In the genomic region with DNA sequence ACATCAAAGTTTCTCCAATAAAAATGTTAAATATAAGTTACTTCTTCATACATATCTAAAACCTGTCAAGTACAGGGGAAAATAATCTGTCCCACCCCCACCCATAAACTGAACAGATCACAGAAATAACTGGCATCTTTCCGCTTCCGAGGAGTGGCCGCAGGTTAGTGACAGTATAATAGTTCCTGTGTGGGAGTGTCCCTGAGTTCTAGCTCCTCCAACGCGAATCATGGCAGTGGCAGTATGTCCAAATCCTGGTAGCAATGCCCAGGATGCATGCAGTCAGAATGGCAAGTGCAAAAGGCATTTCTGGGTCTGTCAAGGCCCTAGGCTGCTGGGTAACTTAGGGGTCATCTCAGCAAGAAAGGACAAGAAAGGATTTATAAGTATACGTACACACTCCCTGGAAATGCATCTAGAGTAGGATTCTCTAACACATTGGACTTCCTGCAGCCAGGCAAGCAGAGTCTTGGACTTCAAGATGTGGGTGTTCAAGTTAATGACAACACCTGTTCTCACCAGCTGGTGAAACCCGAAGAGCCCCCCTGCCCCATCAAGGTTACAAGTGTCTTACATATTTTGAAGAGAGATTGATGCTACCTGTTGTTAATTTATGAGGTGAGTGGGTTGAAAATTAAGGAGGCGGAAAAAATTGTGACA, we compare ENCODE assay signal across 1 cellular context.
TF ChIP-seq lines count a peak whose summit lies in the region.

No MANE protein-coding gene starts in this region.

TF ChIP-seq in A549, 52 proteins besides CTCF, POLR2A, EP300 and RAD21 (continued from another document):
- TF ChIP-seq, protein P1, sequence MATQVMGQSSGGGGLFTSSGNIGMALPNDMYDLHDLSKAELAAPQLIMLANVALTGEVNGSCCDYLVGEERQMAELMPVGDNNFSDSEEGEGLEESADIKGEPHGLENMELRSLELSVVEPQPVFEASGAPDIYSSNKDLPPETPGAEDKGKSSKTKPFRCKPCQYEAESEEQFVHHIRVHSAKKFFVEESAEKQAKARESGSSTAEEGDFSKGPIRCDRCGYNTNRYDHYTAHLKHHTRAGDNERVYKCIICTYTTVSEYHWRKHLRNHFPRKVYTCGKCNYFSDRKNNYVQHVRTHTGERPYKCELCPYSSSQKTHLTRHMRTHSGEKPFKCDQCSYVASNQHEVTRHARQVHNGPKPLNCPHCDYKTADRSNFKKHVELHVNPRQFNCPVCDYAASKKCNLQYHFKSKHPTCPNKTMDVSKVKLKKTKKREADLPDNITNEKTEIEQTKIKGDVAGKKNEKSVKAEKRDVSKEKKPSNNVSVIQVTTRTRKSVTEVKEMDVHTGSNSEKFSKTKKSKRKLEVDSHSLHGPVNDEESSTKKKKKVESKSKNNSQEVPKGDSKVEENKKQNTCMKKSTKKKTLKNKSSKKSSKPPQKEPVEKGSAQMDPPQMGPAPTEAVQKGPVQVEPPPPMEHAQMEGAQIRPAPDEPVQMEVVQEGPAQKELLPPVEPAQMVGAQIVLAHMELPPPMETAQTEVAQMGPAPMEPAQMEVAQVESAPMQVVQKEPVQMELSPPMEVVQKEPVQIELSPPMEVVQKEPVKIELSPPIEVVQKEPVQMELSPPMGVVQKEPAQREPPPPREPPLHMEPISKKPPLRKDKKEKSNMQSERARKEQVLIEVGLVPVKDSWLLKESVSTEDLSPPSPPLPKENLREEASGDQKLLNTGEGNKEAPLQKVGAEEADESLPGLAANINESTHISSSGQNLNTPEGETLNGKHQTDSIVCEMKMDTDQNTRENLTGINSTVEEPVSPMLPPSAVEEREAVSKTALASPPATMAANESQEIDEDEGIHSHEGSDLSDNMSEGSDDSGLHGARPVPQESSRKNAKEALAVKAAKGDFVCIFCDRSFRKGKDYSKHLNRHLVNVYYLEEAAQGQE (IDR thresholded peaks at IDR 0.05) = no peak
